Comparison of ENCODE assay signal across 23 cellular contexts in genomic region chr6:7604003-7604402, GRCh38. TPM values are rescaled to one million over a fixed set of nuclear protein-coding genes. Genes with fewer than 3 reads are reported as not detected.
DNase-seq lines count a peak whose midpoint lies in the region; ATAC-seq, FAIRE-seq and TF ChIP-seq lines count a peak whose summit lies in the region.
"Had no signal": no experiment of that assay in that cellular context is flagged by ENCODE, and none has a peak within 500 bp of the region (broad histone marks: within the 10 kb centered on the region; RNA-seq: fewer than 3 reads in every experiment).

No MANE protein-coding gene starts in this region.

- peak overlapping the region in 1 of 4 donors; percentile 51 for H3K4me3 Mint-ChIP-seq in CD4-positive, CD25-positive, alpha-beta regulatory T cell
- H3K4me3 Mint-ChIP-seq: CD4-positive, alpha-beta T cell; natural killer cell treated with Interleukin-12 subunit alpha and Interleukin-12 subunit beta and Interleukin-15 and Interleukin-18, amount 100 ng/mL, for 72 hours had no signal

- intact Hi-C loops in adrenal gland (cut with DNase I), result loop anchor here in 1 of 2 donors (10.0 kb wide), 1 partner anchor 299 kb away; no protein-coding TSS in a partner anchor
- intact Hi-C loops in left colon (cut with DNase I, micrococcal nuclease), result loop anchor here in 1 of 2 donors (10.0 kb wide), 1 partner anchor 299 kb away; no protein-coding TSS in a partner anchor

- H3K9me3 Mint-ChIP-seq in CD4-positive, CD25-positive, alpha-beta regulatory T cell, result no peaks in the 10 kb centered on the region
- H3K9me3 Mint-ChIP-seq: CD4-positive, alpha-beta T cell; natural killer cell treated with Interleukin-12 subunit alpha and Interleukin-12 subunit beta and Interleukin-15 and Interleukin-18, amount 100 ng/mL, for 72 hours had no signal

- TF ChIP-seq CTCF in adrenal gland (IDR thresholded peaks at IDR 0.05) (no peak), omental fat pad (IDR thresholded peaks at IDR 0.05) (no peak)

- no peak overlapping the region for H3K27ac ChIP-seq in CD4-positive, CD25-positive, alpha-beta regulatory T cell (ENCODE audit: insufficient read depth, low read length, poor library complexity, severe bottlenecking)
- H3K27ac ChIP-seq in adrenal gland, result no peak overlapping the region
- H3K27ac ChIP-seq: dorsolateral prefrontal cortex, epithelial cell of prostate, foreskin keratinocyte, upper lobe of right lung had no signal

- H3K27me3 ChIP-seq in CD4-positive, CD25-positive, alpha-beta regulatory T cell (ENCODE audit: control insufficient read depth, insufficient read depth, low read length), result no peaks in the 10 kb centered on the region
- no peaks in the 10 kb centered on the region for H3K27me3 ChIP-seq in adrenal gland
- H3K27me3 ChIP-seq: dorsolateral prefrontal cortex, foreskin keratinocyte, upper lobe of right lung had no signal

- H3K4me3 ChIP-seq in CD4-positive, CD25-positive, alpha-beta regulatory T cell (ENCODE audit: low read depth, low read length), result no peak overlapping the region
- no peak overlapping the region for H3K4me3 ChIP-seq in adrenal gland
- H3K4me3 ChIP-seq: dorsolateral prefrontal cortex, GM12878, K562, smooth muscle cell, upper lobe of right lung had no signal

- 46 to 64% (median 50%) methylated on average over 4 of the region's 4 CpGs for WGBS in adrenal gland, 4 donors

- no peak for FAIRE-seq in RCC 7860 (lab: Jason Lieb, UNC)
- FAIRE-seq: K562 had no signal

- H3K36me3 ChIP-seq in CD4-positive, CD25-positive, alpha-beta regulatory T cell (ENCODE audit: control insufficient read depth, insufficient read depth, low read length), result peaks cover 85% of the 10 kb centered on the region
- H3K36me3 ChIP-seq in adrenal gland (replicated peaks in 1 of 2), result peaks cover 0 to 78% of the 10 kb centered on the region in 2 donors

- TF ChIP-seq POLR2A in adrenal gland (IDR thresholded peaks at IDR 0.05), result no peak

- peaks cover 2 to 21% (median 9%) of the 10 kb centered on the region in 4 donors for H3K4me1 Mint-ChIP-seq in CD4-positive, CD25-positive, alpha-beta regulatory T cell

- no peaks in the 10 kb centered on the region for H3K4me1 ChIP-seq in CD4-positive, CD25-positive, alpha-beta regulatory T cell (ENCODE audit: control insufficient read depth, insufficient read depth, low read length, poor library complexity, severe bottlenecking)
- H3K4me1 ChIP-seq in adrenal gland (replicated peaks in 1 of 2), result peaks cover 3 to 5% of the 10 kb centered on the region in 2 donors
- H3K4me1 ChIP-seq: foreskin keratinocyte, upper lobe of right lung had no signal

- H3K36me3 Mint-ChIP-seq in CD4-positive, CD25-positive, alpha-beta regulatory T cell, result peaks cover 45% of the 10 kb centered on the region

- no peaks in the 10 kb centered on the region for H3K27me3 Mint-ChIP-seq in CD4-positive, CD25-positive, alpha-beta regulatory T cell
- H3K27me3 Mint-ChIP-seq: CD4-positive, alpha-beta T cell; natural killer cell treated with Interleukin-12 subunit alpha and Interleukin-12 subunit beta and Interleukin-15 and Interleukin-18, amount 100 ng/mL, for 72 hours had no signal

- ATAC-seq in CD4-positive, CD25-positive, alpha-beta regulatory T cell (ENCODE audit: low read depth in 2 of 2), result no peak
- ATAC-seq in GM21381 (IDR thresholded peaks at IDR 0.05; ENCODE audit: unreplicated experiment) (peak; percentile 23), left colon (peak; percentile 47), omental fat pad (ENCODE audit: low FRiP score) (no peak), HG02610 (IDR thresholded peaks at IDR 0.05; ENCODE audit: unreplicated experiment) (no peak)
- ATAC-seq: foreskin keratinocyte; K562; natural killer cell treated with Interleukin-12 subunit alpha and Interleukin-12 subunit beta and Interleukin-15 and Interleukin-18, amount 100 ng/mL, for 72 hours; upper lobe of right lung had no signal

- peak overlapping the region; percentile 44 to 52 (median 45) for H3K27ac Mint-ChIP-seq in CD4-positive, CD25-positive, alpha-beta regulatory T cell
- H3K27ac Mint-ChIP-seq: CD4-positive, alpha-beta T cell; natural killer cell treated with Interleukin-12 subunit alpha and Interleukin-12 subunit beta and Interleukin-15 and Interleukin-18, amount 100 ng/mL, for 72 hours had no signal

- no peak for DNase-seq in CD4-positive, CD25-positive, alpha-beta regulatory T cell
- DNase-seq in adrenal gland (peak in 4 of 7 donors; percentile 53 to 64 (median 56)), left colon (no peak), omental fat pad (ENCODE audit: low spot score) (no peak), RCC 7860 (ENCODE audit: low spot score) (no peak), HT-29 (ENCODE audit: low spot score) (no peak)
- DNase-seq: activated CD4-positive, CD25-positive, alpha-beta regulatory T cell treated with anti-CD3 and anti-CD28 coated beads, Interleukin-2, amount 50 U/mL, for 72 hours; activated naive CD4-positive, alpha-beta T cell treated with Interleukin-2 at 50 U/mL for 16 hours; CD4-positive, alpha-beta T cell; DMS79; dorsolateral prefrontal cortex; foreskin keratinocyte; NCI-H2171 treated with DMSO at 0.1 percent for 48 hours; NCI-H526; stimulated activated CD4-positive, alpha-beta T cell treated with anti-CD3 and anti-CD28 coated beads, Interleukin-2, amount 100 ng/mL, for 48 hours; upper lobe of right lung had no signal

- no peaks in the 10 kb centered on the region for H3K9me3 ChIP-seq in CD4-positive, CD25-positive, alpha-beta regulatory T cell (ENCODE audit: control insufficient read depth in 2 of 2, low read length in 2 of 2)
- no peaks in the 10 kb centered on the region for H3K9me3 ChIP-seq in adrenal gland (replicated peaks in 1 of 3)
- H3K9me3 ChIP-seq: upper lobe of right lung had no signal

RNA-seq across cellular contexts. Expression of gene SNRNP48, which starts 14.0 kb away (rescaled TPM):
- 10.9 TPM for total RNA-seq in CD4-positive, CD25-positive, alpha-beta regulatory T cell
- 10 to 100 TPM in 3 of 4 donors, 1 to 10 TPM in 1; 6.8 to 10.7 (median 10.3) TPM for polyA plus RNA-seq in CD4-positive, CD25-positive, alpha-beta regulatory T cell
- total RNA-seq in adrenal gland, result 10 to 100 TPM in 4 of 8 donors, 1 to 10 TPM in 4; 2.5 to 12.3 (median 8.9) TPM
- 10 to 100 TPM in 1 of 3 donors, 1 to 10 TPM in 2; 3.5 to 10.5 (median 6.4) TPM for polyA plus RNA-seq in adrenal gland
- total RNA-seq in left colon, result 10 to 100 TPM; 11.1 to 11.6 TPM
- 10 to 100 TPM in 3 of 4 donors, 1 to 10 TPM in 1; 8.4 to 14.2 (median 11.5) TPM for total RNA-seq in omental fat pad
- total RNA-seq in HT-29 (2014; rRNA removed; shearing (Covaris generic)), result 7.6 and 9.3 TPM in 2 replicates

Comparison
In these comparisons a context has a peak if more than half of its experiments do, and no peak if none do; other contexts are left out.
1. ATAC-seq: peak in GM21381 (single experiment) and left colon (single experiment); none in CD4-positive, CD25-positive, alpha-beta regulatory T cell (0 of 2), omental fat pad (single experiment) and HG02610 (single experiment).
2. DNase-seq: peak in adrenal gland (4 of 7); none in CD4-positive, CD25-positive, alpha-beta regulatory T cell (0 of 3), left colon (0 of 2), omental fat pad (single experiment), RCC 7860 (single experiment) and HT-29 (single experiment).